ENCODE assay signal across 11 cellular contexts in the genomic region with DNA sequence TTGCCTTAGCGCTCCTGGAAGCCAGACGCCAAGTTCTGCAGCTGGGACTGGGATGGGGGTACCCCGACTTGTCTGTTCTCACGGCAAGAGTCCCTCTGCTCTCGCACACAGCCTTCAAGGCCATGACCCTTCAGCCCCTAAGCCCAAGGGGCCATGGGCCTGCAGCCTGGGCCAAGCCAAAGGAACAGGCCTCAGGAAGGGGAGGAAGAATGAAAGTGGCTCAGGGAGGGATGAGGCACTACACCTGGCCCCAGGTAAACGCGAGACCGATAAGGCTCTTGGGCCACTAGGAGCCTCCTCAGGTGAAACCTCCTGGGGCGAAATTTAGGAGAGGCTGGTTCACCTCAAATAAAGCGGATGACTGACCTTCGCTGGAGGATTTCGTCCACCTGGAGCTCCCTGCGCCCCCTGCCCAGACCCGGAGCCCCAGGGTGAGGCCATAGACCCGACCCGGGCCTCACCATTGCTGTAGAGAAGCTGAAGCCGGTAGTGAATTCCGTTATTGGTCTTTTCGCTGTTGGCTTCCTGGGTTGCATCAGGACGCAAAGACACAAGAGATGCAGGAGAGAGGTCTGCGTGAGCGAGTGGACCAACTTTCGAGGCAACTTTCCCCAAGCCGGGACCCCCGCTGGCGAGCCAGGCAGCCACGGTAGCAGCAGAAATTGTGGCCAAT. TPM values are rescaled to one million over a fixed set of nuclear protein-coding genes. Genes with fewer than 3 reads are reported as not detected.
DNase-seq lines count a peak whose midpoint lies in the region; ATAC-seq and TF ChIP-seq lines count a peak whose summit lies in the region.
"Had no signal": no experiment of that assay in that cellular context is flagged by ENCODE, and none has a peak within 500 bp of the region (broad histone marks: within the 10 kb centered on the region; RNA-seq: fewer than 3 reads in every experiment).

No MANE protein-coding gene starts in this region.

- TF ChIP-seq CTCF in brain (conservative IDR thresholded peaks at IDR 0.05) (no peak), lower lobe of right lung (IDR thresholded peaks at IDR 0.05) (no peak), testis (IDR thresholded peaks at IDR 0.05) (no peak), right lobe of liver (IDR thresholded peaks at IDR 0.05) (no peak)

- peaks cover 0 to 11% (median 0%) of the 10 kb centered on the region in 5 experiments for H3K9me3 Mint-ChIP-seq in brain

- H3K36me3 ChIP-seq in H7 (replicated peaks; ENCODE audit: control insufficient read depth, insufficient read depth, low read length) (no peaks in the 10 kb centered on the region), lower lobe of right lung (no peaks in the 10 kb centered on the region), testis (ENCODE audit: low read depth, missing control alignments) (no peaks in the 10 kb centered on the region), HAP-1 (replicated peaks) (no peaks in the 10 kb centered on the region), right lobe of liver (no peaks in the 10 kb centered on the region)

- ATAC-seq in lower lobe of right lung = no peak
- no peak for ATAC-seq in right lobe of liver
- no peak for ATAC-seq in HG03520 (IDR thresholded peaks at IDR 0.05; ENCODE audit: unreplicated experiment)
- ATAC-seq: HCT116 had no signal

- 9 to 21% methylated on average over 10 to 27 of the region's 27 CpGs for WGBS in testis, 2 donors
- 12% methylated on average over 15 of the region's 27 CpGs for WGBS in right lobe of liver (ENCODE audit: insufficient coverage, low coverage, low lambda C conversion rate, missing lambda C conversion rate)

- peak; percentile 68 for DNase-seq in H7
- no peak for DNase-seq in lower lobe of right lung
- no peak for DNase-seq in testis
- DNase-seq in activated CD4-positive, alpha-beta T cell treated with anti-CD3 and anti-CD28 coated beads for 48 hours = no peak
- no peak for DNase-seq in HAP-1 (ENCODE audit: low spot score in 2 of 2)
- DNase-seq in right lobe of liver = no peak
- DNase-seq: cerebellar nuclear complex, NCI-H69 had no signal

- H3K4me1 Mint-ChIP-seq in brain = peaks cover 67% of the 10 kb centered on the region

- in situ Hi-C loops in HAP-1 (cut with MboI; ENCODE audit: low sequenced_read_pairs) = no loop called here

- no peak for TF ChIP-seq POLR2A in testis (IDR thresholded peaks at IDR 0.05)
- TF ChIP-seq POLR2A in right lobe of liver (IDR thresholded peaks at IDR 0.05) = no peak

- H3K27ac ChIP-seq in lower lobe of right lung = peak overlapping the region; percentile 68
- peak overlapping the region; percentile 93 to 95 for H3K27ac ChIP-seq in testis
- H3K27ac ChIP-seq in right lobe of liver = no peak overlapping the region

- H3K27ac Mint-ChIP-seq in brain = peak overlapping the region in 2 of 5 experiments; percentile 17 to 91

- H3K9me3 ChIP-seq in lower lobe of right lung (no peaks in the 10 kb centered on the region), testis (no peaks in the 10 kb centered on the region), HAP-1 (no peaks in the 10 kb centered on the region), right lobe of liver (no peaks in the 10 kb centered on the region)

- peaks cover 77% of the 10 kb centered on the region for H3K27me3 ChIP-seq in H7 (ENCODE audit: control insufficient read depth, insufficient read depth, low read length)
- H3K27me3 ChIP-seq in lower lobe of right lung (ENCODE audit: low read depth) = peaks cover 51% of the 10 kb centered on the region
- no peaks in the 10 kb centered on the region for H3K27me3 ChIP-seq in testis
- peaks cover under 1% of the 10 kb centered on the region; the same call in 1 of the 2 replicates for H3K27me3 ChIP-seq in HAP-1 (ENCODE audit: low read depth)
- peaks cover 0 to 36% of the 10 kb centered on the region in 2 donors for H3K27me3 ChIP-seq in right lobe of liver

- H3K27me3 Mint-ChIP-seq in brain = peaks cover 78% of the 10 kb centered on the region

- intact Hi-C loops in lower lobe of right lung (cut with DNase I) = no loop called here
- intact Hi-C loops in testis (cut with DNase I; ENCODE audit: low total_unique reads) = no loop called here
- intact Hi-C loops in right lobe of liver (cut with DNase I) = no loop called here

- H3K4me3 ChIP-seq in H7 (ENCODE audit: insufficient read depth, low read depth, low read length) (no peak overlapping the region), lower lobe of right lung (peak overlapping the region; percentile 59), testis (peak overlapping the region; percentile 64 to 73), HAP-1 (no peak overlapping the region), right lobe of liver (no peak overlapping the region)

- H3K4me1 ChIP-seq in lower lobe of right lung (peaks cover 20% of the 10 kb centered on the region), testis (peaks cover 17% of the 10 kb centered on the region), HAP-1 (peaks cover 15% of the 10 kb centered on the region), right lobe of liver (peaks cover 0 to 14% (median 0%) of the 10 kb centered on the region in 4 donors)

- peak overlapping the region in 4 of 5 experiments; percentile 57 to 90 (median 86) for H3K4me3 Mint-ChIP-seq in brain

- peaks cover 3% of the 10 kb centered on the region for H3K36me3 Mint-ChIP-seq in brain

RNA-seq across cellular contexts. Expression of gene EBF1, which starts 3.7 kb away (rescaled TPM):
- total RNA-seq in H7 (2014; rRNA removed; shearing (Covaris generic)) = 0.35 TPM in 1 of 2 replicates, not detected in the other
- polyA plus RNA-seq in brain (ENCODE audit: insufficient read depth, low read depth, low replicate concordance) (9.7 TPM), testis (ENCODE audit: insufficient read depth, low read depth, low replicate concordance) (9.9 TPM)
- total RNA-seq in lower lobe of right lung (10.6 TPM), testis (10 to 100 TPM; 18.8 to 23.5 TPM), right lobe of liver (under 1 TPM; 0.06 to 0.51 (median 0.26) TPM)

Comparison
In these comparisons a context has a peak if more than half of its experiments do, and no peak if none do; other contexts are left out.
1. H3K4me3 ChIP-seq: peak in lower lobe of right lung (single experiment) and testis (2 of 2); none in H7 (single experiment), HAP-1 (single experiment) and right lobe of liver (0 of 3).
2. H3K27ac ChIP-seq: peak in lower lobe of right lung (single experiment) and testis (2 of 2); none in right lobe of liver (0 of 3).